In genomic region chr6:129243377-129243776, GRCh38 we compare ENCODE assay signal across 29 cellular contexts.
"Had no signal": no experiment of that assay in that cellular context is flagged by ENCODE, and none has a peak within 500 bp of the region (broad histone marks: within the 10 kb centered on the region; RNA-seq: fewer than 3 reads in every experiment).

No MANE protein-coding gene starts in this region.

- ATAC-seq: activated CD8-positive, alpha-beta T cell treated with anti-CD3 and anti-CD28 coated beads for 36 hours; body of pancreas; PC-3 had no signal

- H3K27me3 ChIP-seq: body of pancreas, MG63 had no signal

- H3K36me3 ChIP-seq: MG63, WERI-Rb-1 had no signal

- H3K27ac ChIP-seq: body of pancreas, WERI-Rb-1 had no signal

- H3K36me3 Mint-ChIP-seq: activated naive CD4-positive, alpha-beta T cell treated with anti-CD3 and anti-CD28 coated beads, Interleukin-2, amount 50 U/mL, for 24 hours; activated naive CD8-positive, alpha-beta T cell treated with anti-CD3 and anti-CD28 coated beads, Interleukin-2, amount 10 ng/mL, durations not matched to agents 7 days and 5 days; IgD-negative memory B cell had no signal

- H3K27ac Mint-ChIP-seq: activated CD4-positive, alpha-beta T cell treated with anti-CD3 and anti-CD28 coated beads, Interleukin-2, amount 10 ng/mL, durations not matched to agents 24 days and 14 days; activated CD8-positive, alpha-beta T cell treated with anti-CD3 and anti-CD28 coated beads for 36 hours; activated naive CD4-positive, alpha-beta T cell treated with anti-CD3 and anti-CD28 coated beads, Interleukin-2, amount 50 U/mL, for 24 hours; activated naive CD8-positive, alpha-beta T cell treated with anti-CD3 and anti-CD28 coated beads, Interleukin-2, amount 10 ng/mL, durations not matched to agents 7 days and 5 days; activated T-cell treated with anti-CD3 and anti-CD28 coated beads, Interleukin-2, amount 50 U/mL, for 24 hours; activated T-helper 2 cell treated with anti-CD3 and anti-CD28 coated beads, Interferon-gamma antibody, Interleukin-2, Interleukin-4, amounts not matched to agents 10 μg/mL and 5 μg/mL and 100 μg/mL, durations not matched to agents 14 hours and 24 hours and 36 hours; IgD-negative memory B cell had no signal

- H3K4me3 ChIP-seq: body of pancreas, MG63 had no signal

- H3K4me1 ChIP-seq: body of pancreas had no signal

- H3K4me1 Mint-ChIP-seq: activated CD4-positive, alpha-beta T cell treated with anti-CD3 and anti-CD28 coated beads, Interleukin-2, amount 10 ng/mL, durations not matched to agents 24 days and 14 days; activated naive CD4-positive, alpha-beta T cell treated with anti-CD3 and anti-CD28 coated beads, Interleukin-2, amount 50 U/mL, for 24 hours; activated naive CD8-positive, alpha-beta T cell treated with anti-CD3 and anti-CD28 coated beads, Interleukin-2, amount 10 ng/mL, durations not matched to agents 7 days and 5 days; central memory CD8-positive, alpha-beta T cell; IgD-negative memory B cell had no signal

- H3K4me3 Mint-ChIP-seq: activated CD4-positive, alpha-beta T cell treated with anti-CD3 and anti-CD28 coated beads, Interleukin-2, amount 10 ng/mL, durations not matched to agents 24 days and 14 days; activated CD8-positive, alpha-beta T cell treated with anti-CD3 and anti-CD28 coated beads for 36 hours; activated naive CD4-positive, alpha-beta T cell treated with anti-CD3 and anti-CD28 coated beads, Interleukin-2, amount 50 U/mL, for 24 hours; activated naive CD8-positive, alpha-beta T cell treated with anti-CD3 and anti-CD28 coated beads, Interleukin-2, amount 10 ng/mL, durations not matched to agents 7 days and 5 days; activated T-cell treated with anti-CD3 and anti-CD28 coated beads, Interleukin-2, amount 50 U/mL, for 24 hours; central memory CD8-positive, alpha-beta T cell; IgD-negative memory B cell had no signal

- H3K9me3 ChIP-seq: body of pancreas, MG63 had no signal

- DNase-seq: activated CD4-positive, alpha-beta T cell treated with anti-CD3 and anti-CD28 coated beads, Interleukin-2, amount 10 ng/mL, durations not matched to agents 24 days and 14 days; activated CD4-positive, alpha-beta T cell treated with anti-CD3 and anti-CD28 coated beads, Interleukin-2, amount 50 U/mL, for 4 hours; activated CD8-positive, alpha-beta T cell treated with anti-CD3 and anti-CD28 coated beads for 36 hours; activated gamma-delta T cell; activated naive CD4-positive, alpha-beta T cell treated with Interleukin-2 at 50 U/mL for 16 hours; activated naive CD8-positive, alpha-beta T cell treated with anti-CD3 and anti-CD28 coated beads, Interleukin-2, amount 10 ng/mL, durations not matched to agents 7 days and 5 days; activated T-cell treated with anti-CD3 and anti-CD28 coated beads, Interleukin-2, amount 50 U/mL, for 24 hours; body of pancreas; Kasumi-1; KBM-7; MG63; NCI-H1048; NCI-H1436; NCI-H1694; NCI-H2029; NCI-H345; NCI-H524 treated with DMSO at 0.1 percent for 48 hours; NK-92 treated with Interleukin-12 subunit alpha and Interleukin-12 subunit beta, amount 100 ng/mL, for 24 hours; PC-3; SIG-M5; SW 1271; T-helper 1 cell; T-helper 2 cell; T1000; WERI-Rb-1 had no signal

- H3K9me3 Mint-ChIP-seq: activated CD4-positive, alpha-beta T cell treated with anti-CD3 and anti-CD28 coated beads, Interleukin-2, amount 10 ng/mL, durations not matched to agents 24 days and 14 days; activated CD8-positive, alpha-beta T cell treated with anti-CD3 and anti-CD28 coated beads for 36 hours; activated naive CD4-positive, alpha-beta T cell treated with anti-CD3 and anti-CD28 coated beads, Interleukin-2, amount 50 U/mL, for 24 hours; activated naive CD8-positive, alpha-beta T cell treated with anti-CD3 and anti-CD28 coated beads, Interleukin-2, amount 10 ng/mL, durations not matched to agents 7 days and 5 days; activated T-cell treated with anti-CD3 and anti-CD28 coated beads, Interleukin-2, amount 50 U/mL, for 24 hours; activated T-helper 2 cell treated with anti-CD3 and anti-CD28 coated beads, Interferon-gamma antibody, Interleukin-2, Interleukin-4, amounts not matched to agents 10 μg/mL and 5 μg/mL and 100 μg/mL, durations not matched to agents 14 hours and 24 hours and 36 hours; central memory CD8-positive, alpha-beta T cell; IgD-negative memory B cell had no signal
